In genomic region chr10:4008676-4009382, GRCh38 we compare ENCODE assay signal across 16 cellular contexts.
DNase-seq lines count a peak whose midpoint lies in the region; ATAC-seq and TF ChIP-seq lines count a peak whose summit lies in the region.
"Had no signal": no experiment of that assay in that cellular context is flagged by ENCODE, and none has a peak within 500 bp of the region (broad histone marks: within the 10 kb centered on the region; RNA-seq: fewer than 3 reads in every experiment).

No MANE protein-coding gene starts in this region.

- H3K79me2 ChIP-seq in mesendoderm (ENCODE audit: control insufficient read depth, insufficient read depth, low read length) = no peaks in the 10 kb centered on the region

- no peak overlapping the region for H4K8ac ChIP-seq in mesendoderm (ENCODE audit: low read depth, low read length)

- no peak overlapping the region for H3K4me2 ChIP-seq in mesendoderm (ENCODE audit: low read length)

- H3K4me3 ChIP-seq in endodermal cell (ENCODE audit: low read length) (no peak overlapping the region), mesendoderm (ENCODE audit: low read length) (no peak overlapping the region)
- H3K4me3 ChIP-seq: BLaER1 treated with 17β-estradiol and CSF1 and Interleukin-3, amounts not matched to agents 10 nM and 100 nM; HAP-1 had no signal

- H3K4me1 Mint-ChIP-seq in HFFc6 (ENCODE audit: low read depth) = peaks cover 35% of the 10 kb centered on the region
- peaks cover 45% of the 10 kb centered on the region for H3K4me1 Mint-ChIP-seq in endodermal cell

- no peak overlapping the region for H3K23ac ChIP-seq in mesendoderm (ENCODE audit: low read length)

- peak; percentile 47 for ATAC-seq in Right ventricle myocardium superior (ENCODE audit: poor library complexity)
- no peak for ATAC-seq in left cardiac atrium
- no peak for ATAC-seq in HG03025 (IDR thresholded peaks at IDR 0.05; ENCODE audit: low FRiP score, unreplicated experiment)

- H3K4me1 ChIP-seq in endodermal cell (ENCODE audit: control insufficient read depth, insufficient read depth, low read length) (peaks cover 11% of the 10 kb centered on the region), mesendoderm (ENCODE audit: control insufficient read depth, low read depth, low read length) (peaks cover 13% of the 10 kb centered on the region)
- H3K4me1 ChIP-seq: HAP-1 had no signal

- no peaks in the 10 kb centered on the region for H3K79me1 ChIP-seq in mesendoderm (ENCODE audit: low read length)

- intact Hi-C loops in Right ventricle myocardium superior (cut with DNase I) = no loop called here
- intact Hi-C loops in left cardiac atrium (cut with DNase I) = no loop called here

- H3K27me3 ChIP-seq in endodermal cell (ENCODE audit: control insufficient read depth, insufficient read depth, low read length, poor library complexity, severe bottlenecking) = no peaks in the 10 kb centered on the region
- no peaks in the 10 kb centered on the region for H3K27me3 ChIP-seq in mesendoderm (ENCODE audit: insufficient read depth, low read length, poor library complexity)
- H3K27me3 ChIP-seq: BLaER1 treated with 17β-estradiol and CSF1 and Interleukin-3, amounts not matched to agents 10 nM and 100 nM had no signal

- no peak overlapping the region for H2BK15ac ChIP-seq in mesendoderm (replicated peaks; ENCODE audit: low read depth)

- no peak for DNase-seq in Right ventricle myocardium superior
- no peak for DNase-seq in left cardiac atrium
- peak; percentile 51 for DNase-seq in HFFc6
- no peak for DNase-seq in endodermal cell
- no peak for DNase-seq in mesendoderm
- no peak for DNase-seq in medulla oblongata (ENCODE audit: extremely low spot score)
- no peak for DNase-seq in GM03348 (ENCODE audit: low spot score)
- DNase-seq: 8988T; AML-193; CD4-positive, CD25-positive, alpha-beta regulatory T cell; DMS53; GOT3 had no signal

- H3K27me3 Mint-ChIP-seq in HFFc6 (ENCODE audit: insufficient read depth) = no peaks in the 10 kb centered on the region
- H3K27me3 Mint-ChIP-seq in endodermal cell (ENCODE audit: insufficient read depth) = no peaks in the 10 kb centered on the region
- H3K27me3 Mint-ChIP-seq: CD4-positive, CD25-positive, alpha-beta regulatory T cell had no signal

- peak overlapping the region; percentile 93 for H2AK5ac ChIP-seq in mesendoderm (ENCODE audit: low read length)

- peak overlapping the region; percentile 40 for H3K18ac ChIP-seq in mesendoderm (ENCODE audit: low read length)

- peak overlapping the region; percentile 30; the same call in 1 of the 2 replicates for H3K27ac Mint-ChIP-seq in HFFc6
- peak overlapping the region; percentile 79 for H3K27ac Mint-ChIP-seq in endodermal cell
- H3K27ac Mint-ChIP-seq: CD4-positive, CD25-positive, alpha-beta regulatory T cell; IgD-negative memory B cell had no signal

- no peaks in the 10 kb centered on the region for H3K36me3 ChIP-seq in endodermal cell (ENCODE audit: control insufficient read depth, insufficient read depth, low read length)
- no peaks in the 10 kb centered on the region for H3K36me3 ChIP-seq in mesendoderm (ENCODE audit: control insufficient read depth, insufficient read depth, low read length)
- H3K36me3 ChIP-seq: BLaER1 treated with 17β-estradiol and CSF1 and Interleukin-3, amounts not matched to agents 10 nM and 100 nM; HAP-1 had no signal

- peak overlapping the region; percentile 64 for H2BK120ac ChIP-seq in mesendoderm (ENCODE audit: low read depth, low read length)

- WGBS in endodermal cell (ENCODE audit: insufficient coverage in 1 of 2, insufficient read length in 1 of 2), 2 experiments = 95 to 97% methylated on average over 5 to 7 of the region's 7 CpGs
- WGBS in mesendoderm (ENCODE audit: extremely low coverage, insufficient coverage, low lambda C conversion rate) = no CpG with 5 or more reads among the region's 7 CpGs

- no peak overlapping the region for H3K56ac ChIP-seq in mesendoderm (ENCODE audit: low read length)

- H2BK5ac ChIP-seq in mesendoderm (ENCODE audit: low read length) = peak overlapping the region; percentile 82

- no peaks in the 10 kb centered on the region for H3K9me3 ChIP-seq in endodermal cell (ENCODE audit: control insufficient read depth, low read length)
- H3K9me3 ChIP-seq: BLaER1 treated with 17β-estradiol and CSF1 and Interleukin-3, amounts not matched to agents 10 nM and 100 nM; HAP-1 had no signal

- H3K36me3 Mint-ChIP-seq in HFFc6 (ENCODE audit: low read depth) = no peaks in the 10 kb centered on the region
- H3K36me3 Mint-ChIP-seq in endodermal cell (ENCODE audit: low read depth) = no peaks in the 10 kb centered on the region
- H3K36me3 Mint-ChIP-seq: CD4-positive, CD25-positive, alpha-beta regulatory T cell had no signal

- peak overlapping the region; percentile 73 for H3K4ac ChIP-seq in mesendoderm (ENCODE audit: low read depth, low read length)

- H3K4me3 Mint-ChIP-seq in HFFc6 (no peak overlapping the region), endodermal cell (no peak overlapping the region)
- H3K4me3 Mint-ChIP-seq: CD4-positive, CD25-positive, alpha-beta regulatory T cell; IgD-negative memory B cell had no signal

- H4K5ac ChIP-seq in mesendoderm (ENCODE audit: low read length) = no peak overlapping the region

- H3K9ac ChIP-seq in endodermal cell (ENCODE audit: extremely low read depth, low read length, poor library complexity, severe bottlenecking) (peak overlapping the region; percentile 26), mesendoderm (ENCODE audit: low read length) (no peak overlapping the region)
- H3K9ac ChIP-seq: BLaER1 treated with 17β-estradiol and CSF1 and Interleukin-3, amounts not matched to agents 10 nM and 100 nM had no signal

- H3K9me3 Mint-ChIP-seq in HFFc6 (no peaks in the 10 kb centered on the region), endodermal cell (no peaks in the 10 kb centered on the region)
- H3K9me3 Mint-ChIP-seq: CD4-positive, CD25-positive, alpha-beta regulatory T cell had no signal

- H3K27ac ChIP-seq in endodermal cell (ENCODE audit: low read depth, low read length) = no peak overlapping the region
- no peak overlapping the region for H3K27ac ChIP-seq in mesendoderm (ENCODE audit: low read depth, low read length)

- TF ChIP-seq CTCF in HFFc6 (IDR thresholded peaks at IDR 0.05) (no peak), endodermal cell (conservative IDR thresholded peaks at IDR 0.05) (no peak)
